In genomic region chr10:60908896-60909295, GRCh38 we compare ENCODE assay signal across 18 cellular contexts. TPM values are rescaled to one million over a fixed set of nuclear protein-coding genes. Genes with fewer than 3 reads are reported as not detected.
"Had no signal": no experiment of that assay in that cellular context is flagged by ENCODE, and none has a peak within 500 bp of the region (broad histone marks: within the 10 kb centered on the region; RNA-seq: fewer than 3 reads in every experiment).

No MANE protein-coding gene starts in this region.

- ATAC-seq: activated naive CD8-positive, alpha-beta T cell treated with anti-CD3 and anti-CD28 coated beads, Interleukin-2, amount 50 U/mL, for 24 hours; esophagus mucosa; T-helper 17 cell; WTC11 had no signal

- DNase-seq: activated CD4-positive, alpha-beta T cell treated with anti-CD3 and anti-CD28 coated beads for 48 hours; activated naive CD4-positive, alpha-beta T cell; activated naive CD8-positive, alpha-beta T cell treated with anti-CD3 and anti-CD28 coated beads, Interleukin-2, amount 50 U/mL, for 24 hours; central memory CD4-positive, alpha-beta T cell; endodermal cell; midbrain; naive B cell; SHP77; stimulated activated CD4-positive, alpha-beta T cell treated with anti-CD3 and anti-CD28 coated beads, Interleukin-15, amount 100 ng/mL, for 24 hours; stimulated activated CD4-positive, alpha-beta T cell treated with anti-CD3 and anti-CD28 coated beads, Interleukin-4, amount 100 ng/mL, for 24 hours; T-helper 17 cell had no signal

- H3K4me3 Mint-ChIP-seq: activated naive CD8-positive, alpha-beta T cell treated with anti-CD3 and anti-CD28 coated beads, Interleukin-2, amount 50 U/mL, for 24 hours; activated T-helper 1 cell treated with anti-CD3 and anti-CD28 coated beads, Interleukin-12 subunit alpha, Interleukin-12 subunit beta, Interleukin-2, Interleukin-4 antibody, amounts not matched to agents 30 ng/mL and 10 ng/mL and 1 ng/mL, durations not matched to agents 14 hours and 24 hours and 36 hours; dendritic cell treated with granulocyte-macrophage colony-stimulating factor and Interleukin-4, amounts not matched to agents 40 ng/mL and 50 ng/mL, for 4 days; endodermal cell; stimulated activated naive CD8-positive, alpha-beta T cell treated with anti-CD3 and anti-CD28 coated beads, Interleukin-15, Interleukin-2, amounts not matched to agents 100 ng/mL and 50 ng/mL, for 24 hours; T-helper 17 cell; WTC11 had no signal

- H3K27me3 Mint-ChIP-seq: activated naive CD8-positive, alpha-beta T cell treated with anti-CD3 and anti-CD28 coated beads, Interleukin-2, amount 50 U/mL, for 24 hours; dendritic cell treated with granulocyte-macrophage colony-stimulating factor and Interleukin-4, amounts not matched to agents 40 ng/mL and 50 ng/mL, for 4 days; progenitor cell of endocrine pancreas; stimulated activated naive CD8-positive, alpha-beta T cell treated with anti-CD3 and anti-CD28 coated beads, Interleukin-15, Interleukin-2, amounts not matched to agents 100 ng/mL and 50 ng/mL, for 24 hours had no signal

- H3K9me3 Mint-ChIP-seq: activated T-helper 1 cell treated with anti-CD3 and anti-CD28 coated beads, Interleukin-12 subunit alpha, Interleukin-12 subunit beta, Interleukin-2, Interleukin-4 antibody, amounts not matched to agents 30 ng/mL and 10 ng/mL and 1 ng/mL, durations not matched to agents 14 hours and 24 hours and 36 hours; stimulated activated naive CD8-positive, alpha-beta T cell treated with anti-CD3 and anti-CD28 coated beads, Interleukin-15, Interleukin-2, amounts not matched to agents 100 ng/mL and 50 ng/mL, for 24 hours had no signal

- FAIRE-seq: keratinocyte had no signal

- H3K4me1 Mint-ChIP-seq: endodermal cell had no signal

- H3K27ac Mint-ChIP-seq: activated naive CD8-positive, alpha-beta T cell treated with anti-CD3 and anti-CD28 coated beads, Interleukin-2, amount 50 U/mL, for 24 hours; activated T-helper 1 cell treated with anti-CD3 and anti-CD28 coated beads, Interleukin-12 subunit alpha, Interleukin-12 subunit beta, Interleukin-2, Interleukin-4 antibody, amounts not matched to agents 30 ng/mL and 10 ng/mL and 1 ng/mL, durations not matched to agents 14 hours and 24 hours and 36 hours; dendritic cell treated with granulocyte-macrophage colony-stimulating factor and Interleukin-4, amounts not matched to agents 40 ng/mL and 50 ng/mL, for 4 days; endodermal cell; progenitor cell of endocrine pancreas; stimulated activated naive CD8-positive, alpha-beta T cell treated with anti-CD3 and anti-CD28 coated beads, Interleukin-15, Interleukin-2, amounts not matched to agents 100 ng/mL and 50 ng/mL, for 24 hours; T-helper 17 cell; WTC11 had no signal

RNA-seq across cellular contexts. Expression of gene RHOBTB1, which starts 35.1 kb away (rescaled TPM):
- total RNA-seq: activated T-helper 1 cell treated with anti-CD3 and anti-CD28 coated beads, Interleukin-12 subunit alpha, Interleukin-12 subunit beta, Interleukin-2, Interleukin-4 antibody, amounts not matched to agents 30 ng/mL and 10 ng/mL and 1 ng/mL, durations not matched to agents 14 hours and 24 hours and 36 hours had no signal
